ENCODE assay signal across 22 cellular contexts in the genomic region with DNA sequence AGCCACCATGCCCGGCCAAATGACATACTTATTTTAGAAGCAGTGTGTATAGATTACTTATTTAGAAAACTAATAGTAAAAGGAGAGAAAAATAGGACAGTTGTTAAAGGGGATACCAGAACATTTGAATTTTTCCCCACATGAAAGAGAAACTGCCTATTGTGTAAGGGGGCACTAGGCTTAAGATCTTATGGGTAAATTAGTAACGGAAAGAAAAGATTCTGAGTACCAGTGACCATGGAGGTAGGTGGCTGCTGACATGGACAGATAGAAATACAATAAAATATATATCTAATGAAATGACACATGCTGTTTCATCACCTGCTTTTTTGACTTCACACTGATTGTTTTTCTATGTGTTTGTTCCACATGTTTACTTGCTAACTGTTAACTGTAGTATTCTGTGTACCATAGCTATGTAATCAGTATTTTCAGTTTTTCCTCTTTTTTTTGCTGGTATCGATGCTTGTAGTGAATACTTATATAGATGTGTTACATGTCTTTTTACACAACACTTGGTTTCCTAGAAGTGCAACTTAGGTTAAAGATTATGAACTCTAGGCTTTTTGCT.
"Had no signal": no experiment of that assay in that cellular context is flagged by ENCODE, and none has a peak within 500 bp of the region (broad histone marks: within the 10 kb centered on the region; RNA-seq: fewer than 3 reads in every experiment).

No MANE protein-coding gene starts in this region.

- H3K27ac Mint-ChIP-seq: activated T-helper 2 cell treated with anti-CD3 and anti-CD28 coated beads, Interferon-gamma antibody, Interleukin-2, Interleukin-4, amounts not matched to agents 10 μg/mL and 5 μg/mL and 100 μg/mL, durations not matched to agents 14 hours and 24 hours and 36 hours; dendritic cell treated with granulocyte-macrophage colony-stimulating factor and Interleukin-4, amounts not matched to agents 40 ng/mL and 50 ng/mL, for 4 days; nephron; stimulated activated memory B cell treated with anti-CD40 and anti-IgM and Interleukin-4, amounts not matched to agents 10 μg/mL and 1 μg/mL and 100 μg/mL, for 72 hours had no signal

- ATAC-seq: gastroesophageal sphincter; heart right ventricle; stimulated activated memory B cell treated with anti-CD40 and anti-IgM and Interleukin-4, amounts not matched to agents 10 μg/mL and 1 μg/mL and 100 μg/mL, for 72 hours had no signal

- DNase-seq: activated naive CD4-positive, alpha-beta T cell treated with anti-CD3 and anti-CD28 coated beads, Interleukin-2, amount 50 U/mL, for 16 hours; amygdala; effector memory CD4-positive, alpha-beta T cell; heart right ventricle; left ventricle myocardium inferior; mammary epithelial cell; midbrain; occipital lobe; posterior cingulate gyrus; retina; spleen; stimulated activated CD4-positive, alpha-beta T cell treated with anti-CD3 and anti-CD28 coated beads, Interleukin-4, amount 100 ng/mL, for 4 hours; T-helper 2 cell; WERI-Rb-1 had no signal

- H3K27me3 Mint-ChIP-seq: dendritic cell treated with granulocyte-macrophage colony-stimulating factor and Interleukin-4, amounts not matched to agents 40 ng/mL and 50 ng/mL, for 4 days; stimulated activated memory B cell treated with anti-CD40 and anti-IgM and Interleukin-4, amounts not matched to agents 10 μg/mL and 1 μg/mL and 100 μg/mL, for 72 hours had no signal

- H3K9me3 ChIP-seq: esophagus muscularis mucosa, gastroesophageal sphincter, heart right ventricle, left ventricle myocardium inferior, spleen, tibial nerve had no signal

- H3K4me3 Mint-ChIP-seq: dendritic cell treated with granulocyte-macrophage colony-stimulating factor and Interleukin-4, amounts not matched to agents 40 ng/mL and 50 ng/mL, for 4 days; nephron; stimulated activated memory B cell treated with anti-CD40 and anti-IgM and Interleukin-4, amounts not matched to agents 10 μg/mL and 1 μg/mL and 100 μg/mL, for 72 hours had no signal

- H3K27ac ChIP-seq: cardiac muscle cell, esophagus muscularis mucosa, gastroesophageal sphincter, heart right ventricle, left ventricle myocardium inferior, spleen, tibial nerve, WERI-Rb-1 had no signal

- H3K27me3 ChIP-seq: cardiac muscle cell, esophagus muscularis mucosa, gastroesophageal sphincter, heart right ventricle, spleen, tibial nerve had no signal

- H3K4me3 ChIP-seq: cardiac muscle cell, esophagus muscularis mucosa, gastroesophageal sphincter, heart right ventricle, left ventricle myocardium inferior, spleen, tibial nerve had no signal

- H3K9me3 Mint-ChIP-seq: activated T-helper 2 cell treated with anti-CD3 and anti-CD28 coated beads, Interferon-gamma antibody, Interleukin-2, Interleukin-4, amounts not matched to agents 10 μg/mL and 5 μg/mL and 100 μg/mL, durations not matched to agents 14 hours and 24 hours and 36 hours; dendritic cell treated with granulocyte-macrophage colony-stimulating factor and Interleukin-4, amounts not matched to agents 40 ng/mL and 50 ng/mL, for 4 days; nephron; stimulated activated memory B cell treated with anti-CD40 and anti-IgM and Interleukin-4, amounts not matched to agents 10 μg/mL and 1 μg/mL and 100 μg/mL, for 72 hours had no signal
